ENCODE assay signal across 8 cellular contexts in genomic region chr17:16521070-16521727, GRCh38. TPM values are rescaled to one million over a fixed set of nuclear protein-coding genes. Genes with fewer than 3 reads are reported as not detected.
DNase-seq lines count a peak whose midpoint lies in the region; ATAC-seq and TF ChIP-seq lines count a peak whose summit lies in the region.

No MANE protein-coding gene starts in this region.

- no peaks in the 10 kb centered on the region; the same call in 1 of the 2 replicates for H3K9me3 Mint-ChIP-seq in WTC11

- no peak overlapping the region for H3K27ac ChIP-seq in caudate nucleus (ENCODE audit: low read depth, low read length)

- peak; percentile 68 for ATAC-seq in HG02798 (IDR thresholded peaks at IDR 0.05; ENCODE audit: poor library complexity, unreplicated experiment)
- peak; percentile 87 for ATAC-seq in WTC11
- ATAC-seq in GM21390 (IDR thresholded peaks at IDR 0.05; ENCODE audit: unreplicated experiment): no peak

- peak; percentile 68 for TF ChIP-seq CTCF in WTC11 (IDR thresholded peaks at IDR 0.05)
- peak; percentile 88 for TF ChIP-seq CTCF in kidney epithelial cell (IDR thresholded peaks at IDR 0.05; ENCODE audit: insufficient read depth, low read length, poor library complexity, severe bottlenecking)

- no peaks in the 10 kb centered on the region for H3K27me3 ChIP-seq in kidney epithelial cell (ENCODE audit: control insufficient read depth, insufficient read depth, low read length)

- H3K27me3 Mint-ChIP-seq in WTC11 (ENCODE audit: low read depth): peaks cover 20% of the 10 kb centered on the region

- DNase-seq in ELF-1 (ENCODE audit: low read depth, low spot score): peak; percentile 72
- peak; percentile 72 for DNase-seq in NCI-H2227 treated with DMSO at 0.1 percent for 48 hours (lab: John Stamatoyannopoulos, UW)
- peak; percentile 64 for DNase-seq in WTC11 (ENCODE audit: low spot score)
- peak in 54 of 61 donors; percentile 5 to 80 (median 43) for DNase-seq in caudate nucleus (lab: John Stamatoyannopoulos, UW)
- DNase-seq in kidney epithelial cell (ENCODE audit: low read depth): no peak
- DNase-seq in stimulated activated CD4-positive, alpha-beta T cell treated with anti-CD3 and anti-CD28 coated beads, Interleukin-2, amount 100 ng/mL, for 24 hours: peak; percentile 53 to 66

- H3K4me3 ChIP-seq in kidney epithelial cell (ENCODE audit: low read depth, low read length): no peak overlapping the region

- no peaks in the 10 kb centered on the region for H3K36me3 ChIP-seq in kidney epithelial cell (ENCODE audit: control insufficient read depth, insufficient read depth, low read length)

- no peaks in the 10 kb centered on the region for H3K36me3 Mint-ChIP-seq in WTC11

- H3K4me3 Mint-ChIP-seq in WTC11: no peak overlapping the region

- CTCF ChIA-PET in WTC11 (lab: Charles Lee): interaction anchor here (0.5 to 8.8 kb wide), 39 partner anchors 9 to 158 kb away, joined by 3 to 204 read pairs (median 5); partner anchors contain the start of genes LRRC75A and UBB

- POLR2A ChIA-PET in WTC11 (lab: Charles Lee): interaction anchor here (1.2 kb wide), 1 partner anchor 77 kb away, joined by 3 read pairs; no protein-coding TSS in a partner anchor

- no peak overlapping the region for H3K27ac Mint-ChIP-seq in WTC11

- H3K4me1 Mint-ChIP-seq in WTC11: peaks cover 14% of the 10 kb centered on the region

TF ChIP-seq in WTC11, 78 proteins besides CTCF, POLR2A, EP300 and RAD21:
- TF ChIP-seq AR (CRISPR knock-in tag; IDR thresholded peaks at IDR 0.05) (no peak), ZSCAN18 (CRISPR knock-in tag; IDR thresholded peaks at IDR 0.05) (no peak), ZNF281 (CRISPR knock-in tag; IDR thresholded peaks at IDR 0.05) (no peak), HMGXB4 (CRISPR knock-in tag; IDR thresholded peaks at IDR 0.05) (no peak), USF1 (CRISPR knock-in tag; IDR thresholded peaks at IDR 0.05) (no peak), ETV6 (CRISPR knock-in tag; IDR thresholded peaks at IDR 0.05) (peak; percentile 32; the same call in 1 of the 2 replicates), ZNF138 (CRISPR knock-in tag; conservative IDR thresholded peaks at IDR 0.05) (no peak)

RNA-seq across cellular contexts. Expression of gene LRRC75A, which starts 29.2 kb away (rescaled TPM):
- total RNA-seq in WTC11 (2021) (13.7 to 22.9 TPM (median 14.7 TPM) in 3 replicates), kidney epithelial cell (2.1 and 4.5 TPM in 2 replicates)

RNA-seq across cellular contexts. Expression of gene ZNF287, which starts 47.8 kb away (rescaled TPM):
- total RNA-seq in WTC11 (2021): 5.4 to 8.9 TPM (median 8.1 TPM) in 3 replicates
- total RNA-seq in kidney epithelial cell: 3.4 and 12.4 TPM in 2 replicates
